1 cellular context compared by ENCODE assay signal in the genomic region with DNA sequence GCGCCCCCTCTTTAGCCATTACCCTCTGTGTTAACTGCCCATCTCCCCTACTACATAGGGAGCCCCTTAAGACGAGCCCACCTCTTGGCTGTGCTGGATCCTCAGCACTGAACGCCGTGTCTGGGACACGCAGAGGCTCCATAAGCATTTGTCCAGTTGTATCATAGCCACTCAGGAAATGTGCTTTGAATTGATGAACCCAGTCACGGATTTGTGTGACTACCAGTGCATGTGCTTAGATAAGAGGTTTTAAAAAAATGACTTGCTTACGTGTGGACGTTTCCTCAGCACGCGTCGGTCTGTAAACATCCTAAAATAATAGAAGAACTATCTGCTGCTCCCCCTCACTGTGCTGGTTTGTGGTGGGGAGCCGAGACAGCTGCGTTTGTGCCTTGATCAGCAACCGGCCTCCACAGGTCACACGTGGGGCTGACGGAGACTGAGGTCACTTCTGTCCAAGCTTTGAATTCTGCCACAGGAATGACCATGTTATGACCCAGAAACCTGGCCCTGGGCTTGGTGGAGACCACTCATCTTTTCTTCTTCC.
TF ChIP-seq lines count a peak whose summit lies in the region.

No MANE protein-coding gene starts in this region.

TF ChIP-seq in K562, 482 proteins besides CTCF, POLR2A, EP300 and RAD21 (continued from another document and continues in another):
- TF ChIP-seq CEBPZ (IDR thresholded peaks at IDR 0.05; ENCODE audit: borderline replicate concordance, low read depth, low read length), result no peak
- TF ChIP-seq NELFE (IDR thresholded peaks at IDR 0.05; ENCODE audit: insufficient read depth, insufficient read length), result no peak
- no peak for TF ChIP-seq TGIF2 (CRISPR knock-in tag; IDR thresholded peaks at IDR 0.05)
- TF ChIP-seq MEF2D (tag; conservative IDR thresholded peaks at IDR 0.05; ENCODE audit: low read depth), result 0 out of 2 replicates have a peak, but pooled peaks have one; percentile 15
- no peak for TF ChIP-seq MXD1 (CRISPR knock-in tag; IDR thresholded peaks at IDR 0.05; ENCODE audit: borderline replicate concordance, poor library complexity, severe bottlenecking)
- TF ChIP-seq, protein P1, sequence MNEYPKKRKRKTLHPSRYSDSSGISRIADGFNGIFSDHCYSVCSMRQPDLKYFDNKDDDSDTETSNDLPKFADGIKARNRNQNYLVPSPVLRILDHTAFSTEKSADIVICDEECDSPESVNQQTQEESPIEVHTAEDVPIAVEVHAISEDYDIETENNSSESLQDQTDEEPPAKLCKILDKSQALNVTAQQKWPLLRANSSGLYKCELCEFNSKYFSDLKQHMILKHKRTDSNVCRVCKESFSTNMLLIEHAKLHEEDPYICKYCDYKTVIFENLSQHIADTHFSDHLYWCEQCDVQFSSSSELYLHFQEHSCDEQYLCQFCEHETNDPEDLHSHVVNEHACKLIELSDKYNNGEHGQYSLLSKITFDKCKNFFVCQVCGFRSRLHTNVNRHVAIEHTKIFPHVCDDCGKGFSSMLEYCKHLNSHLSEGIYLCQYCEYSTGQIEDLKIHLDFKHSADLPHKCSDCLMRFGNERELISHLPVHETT (CRISPR knock-in tag; conservative IDR thresholded peaks at IDR 0.05 in 1 of 2, IDR thresholded peaks at IDR 0.05 in 1 of 2), result peak in 1 of 2 experiments; percentile 29; a peak in 1 of 4 replicates
- TF ChIP-seq, protein P2, sequence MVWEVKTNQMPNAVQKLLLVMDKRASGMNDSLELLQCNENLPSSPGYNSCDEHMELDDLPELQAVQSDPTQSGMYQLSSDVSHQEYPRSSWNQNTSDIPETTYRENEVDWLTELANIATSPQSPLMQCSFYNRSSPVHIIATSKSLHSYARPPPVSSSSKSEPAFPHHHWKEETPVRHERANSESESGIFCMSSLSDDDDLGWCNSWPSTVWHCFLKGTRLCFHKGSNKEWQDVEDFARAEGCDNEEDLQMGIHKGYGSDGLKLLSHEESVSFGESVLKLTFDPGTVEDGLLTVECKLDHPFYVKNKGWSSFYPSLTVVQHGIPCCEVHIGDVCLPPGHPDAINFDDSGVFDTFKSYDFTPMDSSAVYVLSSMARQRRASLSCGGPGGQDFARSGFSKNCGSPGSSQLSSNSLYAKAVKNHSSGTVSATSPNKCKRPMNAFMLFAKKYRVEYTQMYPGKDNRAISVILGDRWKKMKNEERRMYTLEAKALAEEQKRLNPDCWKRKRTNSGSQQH (CRISPR knock-in tag; IDR thresholded peaks at IDR 0.05), result no peak
- no peak for TF ChIP-seq HNRNPH1 (optimal IDR thresholded peaks at IDR 0.05; ENCODE audit: low read depth, low read length)
- TF ChIP-seq PHB2 (IDR thresholded peaks at IDR 0.05; ENCODE audit: low read depth), result no peak
- TF ChIP-seq ZNF274 (IDR thresholded peaks at IDR 0.05; ENCODE audit: borderline replicate concordance, low read depth, low read length), result no peak
- no peak for TF ChIP-seq RERE (CRISPR knock-in tag; IDR thresholded peaks at IDR 0.05; ENCODE audit: borderline replicate concordance)
- no peak for TF ChIP-seq ZBTB34 (CRISPR knock-in tag; IDR thresholded peaks at IDR 0.05)
- TF ChIP-seq SMAD2 (IDR thresholded peaks at IDR 0.05; ENCODE audit: low read depth, low read length), result no peak
- TF ChIP-seq NBN (IDR thresholded peaks at IDR 0.05; ENCODE audit: low read depth), result 0 out of 2 replicates have a peak, but pooled peaks have one; percentile 44
- TF ChIP-seq, protein P3, sequence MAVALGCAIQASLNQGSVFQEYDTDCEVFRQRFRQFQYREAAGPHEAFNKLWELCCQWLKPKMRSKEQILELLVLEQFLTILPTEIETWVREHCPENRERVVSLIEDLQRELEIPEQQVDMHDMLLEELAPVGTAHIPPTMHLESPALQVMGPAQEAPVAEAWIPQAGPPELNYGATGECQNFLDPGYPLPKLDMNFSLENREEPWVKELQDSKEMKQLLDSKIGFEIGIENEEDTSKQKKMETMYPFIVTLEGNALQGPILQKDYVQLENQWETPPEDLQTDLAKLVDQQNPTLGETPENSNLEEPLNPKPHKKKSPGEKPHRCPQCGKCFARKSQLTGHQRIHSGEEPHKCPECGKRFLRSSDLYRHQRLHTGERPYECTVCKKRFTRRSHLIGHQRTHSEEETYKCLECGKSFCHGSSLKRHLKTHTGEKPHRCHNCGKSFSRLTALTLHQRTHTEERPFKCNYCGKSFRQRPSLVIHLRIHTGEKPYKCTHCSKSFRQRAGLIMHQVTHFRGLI (CRISPR knock-in tag; IDR thresholded peaks at IDR 0.05), result no peak
- peak; percentile 78 for TF ChIP-seq SMAD4 (CRISPR knock-in tag; conservative IDR thresholded peaks at IDR 0.05)
- no peak for TF ChIP-seq FOXA1 (IDR thresholded peaks at IDR 0.05; ENCODE audit: borderline replicate concordance)
- TF ChIP-seq PBX2 (CRISPR knock-in tag; IDR thresholded peaks at IDR 0.05; ENCODE audit: low read depth), result no peak
- no peak for TF ChIP-seq PBX2 (tag; conservative IDR thresholded peaks at IDR 0.05; ENCODE audit: low read depth)
- TF ChIP-seq, protein P4, sequence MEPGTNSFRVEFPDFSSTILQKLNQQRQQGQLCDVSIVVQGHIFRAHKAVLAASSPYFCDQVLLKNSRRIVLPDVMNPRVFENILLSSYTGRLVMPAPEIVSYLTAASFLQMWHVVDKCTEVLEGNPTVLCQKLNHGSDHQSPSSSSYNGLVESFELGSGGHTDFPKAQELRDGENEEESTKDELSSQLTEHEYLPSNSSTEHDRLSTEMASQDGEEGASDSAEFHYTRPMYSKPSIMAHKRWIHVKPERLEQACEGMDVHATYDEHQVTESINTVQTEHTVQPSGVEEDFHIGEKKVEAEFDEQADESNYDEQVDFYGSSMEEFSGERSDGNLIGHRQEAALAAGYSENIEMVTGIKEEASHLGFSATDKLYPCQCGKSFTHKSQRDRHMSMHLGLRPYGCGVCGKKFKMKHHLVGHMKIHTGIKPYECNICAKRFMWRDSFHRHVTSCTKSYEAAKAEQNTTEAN (CRISPR knock-in tag; IDR thresholded peaks at IDR 0.05), result no peak
- 0 out of 4 replicates have a peak, but pooled peaks of 1 of the 2 experiments have one; percentile 41 for TF ChIP-seq ARNT (IDR thresholded peaks at IDR 0.05)
- no peak for TF ChIP-seq ZC3H11A (IDR thresholded peaks at IDR 0.05; ENCODE audit: low read depth, low read length)
- TF ChIP-seq SP1 (CRISPR knock-in tag; IDR thresholded peaks at IDR 0.05), result peak; percentile 31; the same call in 1 of the 2 replicates
- TF ChIP-seq NR2C2 (CRISPR knock-in tag; IDR thresholded peaks at IDR 0.05), result no peak
- peak; percentile 60; the same call in 1 of the 2 replicates for TF ChIP-seq NR2C2 (tag; IDR thresholded peaks at IDR 0.05)
- no peak for TF ChIP-seq ZNF253 (CRISPR knock-in tag; conservative IDR thresholded peaks at IDR 0.05)
- TF ChIP-seq ZNF23 (CRISPR knock-in tag; IDR thresholded peaks at IDR 0.05), result no peak
- no peak for TF ChIP-seq LARP7 (IDR thresholded peaks at IDR 0.05)
- no peak for TF ChIP-seq ZNF586 (CRISPR knock-in tag; conservative IDR thresholded peaks at IDR 0.05)
- TF ChIP-seq MCM3 (IDR thresholded peaks at IDR 0.05), result no peak
- TF ChIP-seq RFX5 (IDR thresholded peaks at IDR 0.05; ENCODE audit: low read depth, low read length), result no peak
- TF ChIP-seq CBX1 (IDR thresholded peaks at IDR 0.05; ENCODE audit: low read depth), result no peak
- peak; percentile 72 for TF ChIP-seq TAL1 (IDR thresholded peaks at IDR 0.05)
- no peak for TF ChIP-seq ZNF707 (CRISPR knock-in tag; conservative IDR thresholded peaks at IDR 0.05)
- TF ChIP-seq SIX5 (IDR thresholded peaks at IDR 0.05; ENCODE audit: borderline replicate concordance in 1 of 2, insufficient read depth in 1 of 2, low read depth in 1 of 2, low read length in 2 of 2), result no peak
- TF ChIP-seq U2AF2 (optimal IDR thresholded peaks at IDR 0.05; ENCODE audit: low read depth, low read length), result no peak
- TF ChIP-seq SETDB1 (IDR thresholded peaks at IDR 0.05; ENCODE audit: low read length), result no peak
